32 cellular contexts compared by ENCODE assay signal in the genomic region with DNA sequence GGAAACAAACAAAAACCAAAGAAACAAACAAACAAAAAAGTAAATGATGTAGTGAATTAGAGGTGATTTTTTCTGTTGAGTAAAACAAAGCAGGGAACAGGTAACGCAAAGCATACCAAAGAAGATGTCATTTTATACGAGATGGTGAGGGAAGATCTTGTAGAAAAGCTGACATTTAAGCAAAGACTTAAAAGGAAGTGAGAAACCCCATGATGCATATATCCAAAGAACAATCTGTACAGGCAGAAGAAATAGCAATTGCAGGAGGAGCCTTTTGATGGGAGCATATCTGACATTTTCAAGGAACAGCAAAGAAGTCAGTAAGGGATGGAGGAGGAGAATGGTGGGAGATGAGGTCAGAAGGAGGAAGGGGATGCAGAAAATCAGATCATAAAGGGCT.
"Had no signal": no experiment of that assay in that cellular context is flagged by ENCODE, and none has a peak within 500 bp of the region (broad histone marks: within the 10 kb centered on the region; RNA-seq: fewer than 3 reads in every experiment).

No MANE protein-coding gene starts in this region.

- H3K27ac Mint-ChIP-seq: activated B cell treated with CpG ODN at 0.5 μM for 24 hours; activated CD4-positive, alpha-beta memory T cell treated with anti-CD3 and anti-CD28 coated beads for 36 hours; activated CD4-positive, alpha-beta T cell treated with anti-CD3 and anti-CD28 coated beads, Interleukin-2, amount 10 ng/mL, durations not matched to agents 7 days and 5 days; activated CD8-positive, alpha-beta T cell treated with anti-CD3 and anti-CD28 coated beads for 36 hours; activated naive CD4-positive, alpha-beta T cell treated with anti-CD3 and anti-CD28 coated beads for 36 hours; activated naive CD8-positive, alpha-beta T cell treated with anti-CD3 and anti-CD28 coated beads, Interleukin-2, amount 10 ng/mL, durations not matched to agents 7 days and 5 days; activated naive CD8-positive, alpha-beta T cell treated with anti-CD3 and anti-CD28 coated beads, Interleukin-2, amount 50 U/mL, for 24 hours; activated T-cell treated with anti-CD3 and anti-CD28 coated beads, Interleukin-2, amount 50 U/mL, for 72 hours; activated T-helper 1 cell treated with anti-CD3 and anti-CD28 coated beads, Interleukin-12 subunit alpha, Interleukin-12 subunit beta, Interleukin-2, Interleukin-4 antibody, amounts not matched to agents 30 ng/mL and 10 ng/mL and 1 ng/mL, durations not matched to agents 14 hours and 24 hours and 36 hours; activated T-helper 17 cell treated with anti-CD3 and anti-CD28 coated beads, Interleukin-2, amount 50 U/mL, for 72 hours; T-cell; T-helper 2 cell treated with Interferon-gamma antibody and Interleukin-4, amounts not matched to agents 5 μg/mL and 100 μg/mL, for 36 hours had no signal

- H3K4me1 ChIP-seq: ascending aorta, breast epithelium had no signal

- H3K9me3 Mint-ChIP-seq: activated B cell treated with CpG ODN at 0.5 μM for 24 hours; activated CD4-positive, alpha-beta memory T cell treated with anti-CD3 and anti-CD28 coated beads for 36 hours; activated CD4-positive, alpha-beta T cell treated with anti-CD3 and anti-CD28 coated beads, Interleukin-2, amount 10 ng/mL, durations not matched to agents 7 days and 5 days; activated CD8-positive, alpha-beta T cell treated with anti-CD3 and anti-CD28 coated beads for 36 hours; activated naive CD4-positive, alpha-beta T cell treated with anti-CD3 and anti-CD28 coated beads for 36 hours; activated naive CD4-positive, alpha-beta T cell treated with anti-CD3 and anti-CD28 coated beads, Interleukin-2, amount 50 U/mL, for 72 hours; activated naive CD8-positive, alpha-beta T cell treated with anti-CD3 and anti-CD28 coated beads, Interleukin-2, amount 10 ng/mL, durations not matched to agents 7 days and 5 days; activated naive CD8-positive, alpha-beta T cell treated with anti-CD3 and anti-CD28 coated beads, Interleukin-2, amount 50 U/mL, for 24 hours; activated T-cell treated with anti-CD3 and anti-CD28 coated beads, Interleukin-2, amount 50 U/mL, for 4 hours; activated T-cell treated with anti-CD3 and anti-CD28 coated beads, Interleukin-2, amount 50 U/mL, for 72 hours; activated T-helper 1 cell treated with anti-CD3 and anti-CD28 coated beads, Interleukin-12 subunit alpha, Interleukin-12 subunit beta, Interleukin-2, Interleukin-4 antibody, amounts not matched to agents 30 ng/mL and 10 ng/mL and 1 ng/mL, durations not matched to agents 14 hours and 24 hours and 36 hours; activated T-helper 17 cell treated with anti-CD3 and anti-CD28 coated beads, Interleukin-2, amount 50 U/mL, for 72 hours; T-cell; T-helper 2 cell treated with Interferon-gamma antibody and Interleukin-4, amounts not matched to agents 5 μg/mL and 100 μg/mL, for 36 hours had no signal

- ATAC-seq: activated CD8-positive, alpha-beta T cell treated with anti-CD3 and anti-CD28 coated beads for 36 hours; activated naive CD4-positive, alpha-beta T cell treated with anti-CD3 and anti-CD28 coated beads, Interleukin-2, amount 50 U/mL, for 72 hours; activated naive CD8-positive, alpha-beta T cell treated with anti-CD3 and anti-CD28 coated beads, Interleukin-2, amount 50 U/mL, for 24 hours; activated T-cell treated with anti-CD3 and anti-CD28 coated beads, Interleukin-2, amount 50 U/mL, for 4 hours; activated T-cell treated with anti-CD3 and anti-CD28 coated beads, Interleukin-2, amount 50 U/mL, for 72 hours; activated T-helper 17 cell treated with anti-CD3 and anti-CD28 coated beads, Interleukin-2, amount 50 U/mL, for 72 hours; T-cell had no signal

- H3K4me1 Mint-ChIP-seq: activated B cell treated with CpG ODN at 0.5 μM for 24 hours; activated CD4-positive, alpha-beta T cell treated with anti-CD3 and anti-CD28 coated beads, Interleukin-2, amount 10 ng/mL, durations not matched to agents 7 days and 5 days; activated naive CD8-positive, alpha-beta T cell treated with anti-CD3 and anti-CD28 coated beads, Interleukin-2, amount 50 U/mL, for 24 hours; T-cell had no signal

- H3K4me3 Mint-ChIP-seq: activated B cell treated with CpG ODN at 0.5 μM for 24 hours; activated CD4-positive, alpha-beta memory T cell treated with anti-CD3 and anti-CD28 coated beads for 36 hours; activated CD4-positive, alpha-beta T cell treated with anti-CD3 and anti-CD28 coated beads, Interleukin-2, amount 10 ng/mL, durations not matched to agents 7 days and 5 days; activated CD8-positive, alpha-beta T cell treated with anti-CD3 and anti-CD28 coated beads for 36 hours; activated naive CD4-positive, alpha-beta T cell treated with anti-CD3 and anti-CD28 coated beads for 36 hours; activated naive CD8-positive, alpha-beta T cell treated with anti-CD3 and anti-CD28 coated beads, Interleukin-2, amount 10 ng/mL, durations not matched to agents 7 days and 5 days; activated naive CD8-positive, alpha-beta T cell treated with anti-CD3 and anti-CD28 coated beads, Interleukin-2, amount 50 U/mL, for 24 hours; activated T-cell treated with anti-CD3 and anti-CD28 coated beads, Interleukin-2, amount 50 U/mL, for 4 hours; activated T-cell treated with anti-CD3 and anti-CD28 coated beads, Interleukin-2, amount 50 U/mL, for 72 hours; activated T-helper 1 cell treated with anti-CD3 and anti-CD28 coated beads, Interleukin-12 subunit alpha, Interleukin-12 subunit beta, Interleukin-2, Interleukin-4 antibody, amounts not matched to agents 30 ng/mL and 10 ng/mL and 1 ng/mL, durations not matched to agents 14 hours and 24 hours and 36 hours; activated T-helper 17 cell treated with anti-CD3 and anti-CD28 coated beads, Interleukin-2, amount 50 U/mL, for 72 hours; T-cell; T-helper 2 cell treated with Interferon-gamma antibody and Interleukin-4, amounts not matched to agents 5 μg/mL and 100 μg/mL, for 36 hours had no signal

- H3K27me3 ChIP-seq: ascending aorta, brain microvascular endothelial cell, breast epithelium had no signal

- H3K4me3 ChIP-seq: ascending aorta, breast epithelium had no signal

- DNase-seq: activated B cell treated with CpG ODN at 0.5 μM for 24 hours; activated CD4-positive, alpha-beta memory T cell treated with anti-CD3 and anti-CD28 coated beads for 36 hours; activated CD4-positive, alpha-beta T cell treated with anti-CD3 and anti-CD28 coated beads for 4 hours; activated CD4-positive, alpha-beta T cell treated with anti-CD3 and anti-CD28 coated beads, Interleukin-2, amount 10 ng/mL, durations not matched to agents 7 days and 5 days; activated CD4-positive, CD25-positive, alpha-beta regulatory T cell treated with anti-CD3 and anti-CD28 coated beads, Interleukin-2, amount 50 U/mL, for 72 hours; activated CD8-positive, alpha-beta memory T cell treated with anti-CD3 and anti-CD28 coated beads, Interleukin-2, amount 50 U/mL, for 4 hours; activated CD8-positive, alpha-beta T cell treated with anti-CD3 and anti-CD28 coated beads for 36 hours; activated effector memory CD4-positive, alpha-beta T cell treated with anti-CD3 and anti-CD28 coated beads, Interleukin-2, amount 50 U/mL, for 16 hours; activated gamma-delta T cell treated with Interleukin-2 at 50 U/mL for 16 hours; activated naive CD4-positive, alpha-beta T cell; activated naive CD4-positive, alpha-beta T cell treated with anti-CD3 and anti-CD28 coated beads for 36 hours; activated naive CD4-positive, alpha-beta T cell treated with anti-CD3 and anti-CD28 coated beads, Interleukin-2, amount 50 U/mL, for 16 hours; activated naive CD8-positive, alpha-beta T cell treated with anti-CD3 and anti-CD28 coated beads, Interleukin-2, amount 10 ng/mL, durations not matched to agents 7 days and 5 days; activated naive CD8-positive, alpha-beta T cell treated with anti-CD3 and anti-CD28 coated beads, Interleukin-2, amount 50 U/mL, for 24 hours; activated T-cell treated with anti-CD3 and anti-CD28 coated beads for 4 hours; activated T-cell treated with anti-CD3 and anti-CD28 coated beads, Interleukin-2, amount 50 U/mL, for 1 hour; activated T-cell treated with anti-CD3 and anti-CD28 coated beads, Interleukin-2, amount 50 U/mL, for 4 hours; activated T-cell treated with anti-CD3 and anti-CD28 coated beads, Interleukin-2, amount 50 U/mL, for 72 hours; amygdala; brain microvascular endothelial cell; central memory CD4-positive, alpha-beta T cell; T-cell; T-helper 2 cell; T-helper 9 cell had no signal

- FAIRE-seq: TTC549 had no signal

- H3K9me3 ChIP-seq: ascending aorta, breast epithelium had no signal

- H3K27ac ChIP-seq: ascending aorta, brain microvascular endothelial cell, breast epithelium, VCaP had no signal

- H3K27me3 Mint-ChIP-seq: activated B cell treated with CpG ODN at 0.5 μM for 24 hours; activated CD4-positive, alpha-beta memory T cell treated with anti-CD3 and anti-CD28 coated beads for 36 hours; activated CD4-positive, alpha-beta T cell treated with anti-CD3 and anti-CD28 coated beads, Interleukin-2, amount 10 ng/mL, durations not matched to agents 7 days and 5 days; activated CD8-positive, alpha-beta T cell treated with anti-CD3 and anti-CD28 coated beads for 36 hours; activated naive CD8-positive, alpha-beta T cell treated with anti-CD3 and anti-CD28 coated beads, Interleukin-2, amount 10 ng/mL, durations not matched to agents 7 days and 5 days; activated naive CD8-positive, alpha-beta T cell treated with anti-CD3 and anti-CD28 coated beads, Interleukin-2, amount 50 U/mL, for 24 hours; activated T-helper 17 cell treated with anti-CD3 and anti-CD28 coated beads, Interleukin-2, amount 50 U/mL, for 72 hours; T-cell had no signal
